In the genomic region with DNA sequence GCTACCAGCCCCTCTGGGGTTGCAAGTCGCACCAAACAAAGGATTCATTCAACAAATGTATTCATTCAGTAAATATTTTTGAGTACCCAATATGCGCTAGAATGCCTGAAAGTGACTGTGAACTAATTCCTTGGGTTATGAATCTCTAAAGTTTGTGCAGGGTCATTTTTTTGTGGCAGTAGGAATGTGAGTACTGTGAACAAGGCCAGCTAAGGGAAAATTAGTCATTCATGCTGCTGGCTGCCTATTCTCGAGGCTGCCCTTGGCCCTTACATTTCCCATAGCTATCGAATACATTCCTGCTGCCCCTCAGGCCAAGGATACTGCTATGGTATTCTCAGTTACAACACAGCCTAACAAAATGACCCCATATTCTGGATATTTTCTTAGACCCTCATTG, we compare ENCODE assay signal across 19 cellular contexts.
DNase-seq lines count a peak whose midpoint lies in the region; ATAC-seq, FAIRE-seq and TF ChIP-seq lines count a peak whose summit lies in the region.
"Had no signal": no experiment of that assay in that cellular context is flagged by ENCODE, and none has a peak within 500 bp of the region (broad histone marks: within the 10 kb centered on the region; RNA-seq: fewer than 3 reads in every experiment).

No MANE protein-coding gene starts in this region.

- peak; percentile 63 to 83 (median 72) for ATAC-seq in pancreas
- ATAC-seq in left lobe of liver = no peak
- ATAC-seq: esophagus mucosa, Panc1 had no signal

- DNase-seq in AG08396 (ENCODE audit: low spot score) (peak; percentile 61), RPMI7951 (ENCODE audit: low read depth) (peak; percentile 21), fibroblast of the aortic adventitia (ENCODE audit: low read depth) (peak; percentile 20), pancreas (peak in 2 of 6 donors; percentile 21 to 38), left lobe of liver (ENCODE audit: low spot score) (no peak), NCI-H2107 treated with DMSO at 0.1 percent for 48 hours (lab: John Stamatoyannopoulos, UW; ENCODE audit: unreplicated experiment) (no peak)
- DNase-seq in stimulated activated naive CD4-positive, alpha-beta T cell (lab: John Stamatoyannopoulos, UW) = no peak
- no peak for DNase-seq in activated CD4-positive, alpha-beta T cell treated with anti-CD3 and anti-CD28 coated beads, Interleukin-2, amount 50 U/mL, for 4 hours
- DNase-seq: activated CD4-positive, alpha-beta memory T cell treated with anti-CD3 and anti-CD28 coated beads for 36 hours; activated effector memory CD4-positive, alpha-beta T cell treated with anti-CD3 and anti-CD28 coated beads, Interleukin-2, amount 50 U/mL, for 16 hours; DMS79; immature natural killer cell; NCI-H1092; NCI-H446 treated with DMSO at 0.1 percent for 48 hours; T-helper 2 cell had no signal

- H3K9me3 ChIP-seq in pancreas = no peaks in the 10 kb centered on the region
- H3K9me3 ChIP-seq: upper lobe of left lung had no signal

- no peaks in the 10 kb centered on the region for H3K36me3 ChIP-seq in pancreas
- H3K36me3 ChIP-seq: upper lobe of left lung had no signal

- peaks cover 0 to 35% (median 25%) of the 10 kb centered on the region in 3 donors for H3K4me1 ChIP-seq in pancreas

- H3K27ac ChIP-seq in pancreas = peak overlapping the region in 3 of 4 donors; percentile 54 to 66 (median 57)

- no peaks in the 10 kb centered on the region for H3K27me3 ChIP-seq in pancreas
- H3K27me3 ChIP-seq: upper lobe of left lung had no signal

- intact Hi-C loops in pancreas (cut with DNase I) = no loop called here

- FAIRE-seq in pancreas (lab: Jason Lieb, UNC) = no peak
- FAIRE-seq: H54 had no signal

- 41 to 43% methylated on average over 4 of the region's 4 CpGs for WGBS in pancreas, 2 donors

- no peak for TF ChIP-seq CTCF in fibroblast of the aortic adventitia (IDR thresholded peaks at IDR 0.05; ENCODE audit: insufficient read depth, low read length)
- TF ChIP-seq CTCF in pancreas (IDR thresholded peaks at IDR 0.05) = no peak

- H3K4me3 ChIP-seq in fibroblast of the aortic adventitia (ENCODE audit: low read depth, low read length) (no peak overlapping the region), pancreas (no peak overlapping the region)
- H3K4me3 ChIP-seq: upper lobe of left lung had no signal

Comparison
In these comparisons a context has a peak if more than half of its experiments do, and no peak if none do; other contexts are left out.
1. DNase-seq: peak in AG08396 (single experiment), RPMI7951 (single experiment) and fibroblast of the aortic adventitia (single experiment); none in stimulated activated naive CD4-positive, alpha-beta T cell (0 of 6), left lobe of liver (single experiment), activated CD4-positive, alpha-beta T cell treated with anti-CD3 and anti-CD28 coated beads, Interleukin-2, amount 50 U/mL, for 4 hours (0 of 2) and NCI-H2107 treated with DMSO at 0.1 percent for 48 hours (single experiment).